ENCODE assay signal across 13 cellular contexts in the genomic region with DNA sequence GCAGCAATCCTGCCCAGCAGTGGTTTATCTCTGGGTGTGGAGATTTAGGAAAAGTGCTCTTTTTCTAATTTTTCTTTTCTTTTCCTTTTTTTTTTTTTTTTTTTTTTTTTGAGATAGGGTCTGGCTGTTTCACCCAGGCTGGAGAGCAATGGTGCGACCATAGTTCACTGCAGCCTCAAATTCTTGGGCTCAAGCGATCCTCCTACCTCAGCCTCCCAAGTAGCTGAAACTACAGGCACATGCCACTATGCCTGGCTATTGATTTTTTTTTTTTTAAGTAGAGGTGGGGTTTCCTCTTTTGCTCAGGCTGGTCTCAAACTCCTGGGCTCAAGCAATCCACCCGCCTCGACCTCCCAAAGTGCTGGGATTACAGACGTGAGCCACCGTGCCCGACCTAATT. TPM values are rescaled to one million over a fixed set of nuclear protein-coding genes. Genes with fewer than 3 reads are reported as not detected.
DNase-seq lines count a peak whose midpoint lies in the region; TF ChIP-seq lines count a peak whose summit lies in the region.
"Not testable (repeated sequence)": the region's sequence is repeated elsewhere in the genome, so short reads cannot be mapped to it uniquely, and the experiment has no call there.
"Had no signal": no experiment of that assay in that cellular context is flagged by ENCODE, and none has a peak within 500 bp of the region (broad histone marks: within the 10 kb centered on the region; RNA-seq: fewer than 3 reads in every experiment).

No MANE protein-coding gene starts in this region.

- intact Hi-C loops in Calu3 (cut with micrococcal nuclease; ENCODE audit: unreplicated experiment) = loop anchor here (10.0 kb wide), 1 partner anchor 61 kb away; no protein-coding TSS in a partner anchor

- peaks cover 17% of the 10 kb centered on the region for H3K4me1 Mint-ChIP-seq in Calu3 (ENCODE audit: low read depth, unreplicated experiment)
- peaks cover 39% of the 10 kb centered on the region for H3K4me1 Mint-ChIP-seq in mesothelial cell of epicardium
- H3K4me1 Mint-ChIP-seq in progenitor cell of endocrine pancreas (ENCODE audit: low read depth) = peaks cover 41% of the 10 kb centered on the region

- peak overlapping the region; percentile 59 for H3K27ac Mint-ChIP-seq in Calu3 (ENCODE audit: unreplicated experiment)
- H3K27ac Mint-ChIP-seq in mesothelial cell of epicardium = peak overlapping the region; percentile 96
- H3K27ac Mint-ChIP-seq in progenitor cell of endocrine pancreas = peak overlapping the region; percentile 100

- not testable (repeated sequence) for H3K9me3 Mint-ChIP-seq in Calu3 (ENCODE audit: low read depth, unreplicated experiment); mesothelial cell of epicardium; progenitor cell of endocrine pancreas (ENCODE audit: low read depth)

- TF ChIP-seq CTCF in Calu3 (IDR thresholded peaks at IDR 0.05; ENCODE audit: unreplicated experiment); brain microvascular endothelial cell (IDR thresholded peaks at IDR 0.05; ENCODE audit: low read depth, low read length, missing control alignments); epithelial cell of proximal tubule (conservative IDR thresholded peaks at IDR 0.05; ENCODE audit: low read depth, low read length); mesothelial cell of epicardium (IDR thresholded peaks at IDR 0.05; ENCODE audit: unreplicated experiment); progenitor cell of endocrine pancreas (IDR thresholded peaks at IDR 0.05; ENCODE audit: unreplicated experiment): not testable (repeated sequence)

- DNase-seq in Calu3; NT2/D1 (ENCODE audit: low read depth, low spot score); brain microvascular endothelial cell; epithelial cell of proximal tubule (ENCODE audit: low read depth); mesothelial cell of epicardium (ENCODE audit: low spot score in 2 of 2, unreplicated experiment in 2 of 2); progenitor cell of endocrine pancreas (ENCODE audit: low spot score, unreplicated experiment): not testable (repeated sequence)
- peak; percentile 42 for DNase-seq in islet precursor cell

- peak overlapping the region; percentile 56 for H3K9ac ChIP-seq in NT2/D1 (ENCODE audit: insufficient read length, low read depth)

- H3K36me3 Mint-ChIP-seq in Calu3 (ENCODE audit: insufficient read depth, unreplicated experiment) = not testable (repeated sequence)
- H3K36me3 Mint-ChIP-seq in mesothelial cell of epicardium (peaks cover 16% of the 10 kb centered on the region), progenitor cell of endocrine pancreas (ENCODE audit: insufficient read depth) (peaks cover 17% of the 10 kb centered on the region)

- BruUV-seq in Calu3 (replicated peaks; lab: Mats Ljungman, UMichigan) = not testable (repeated sequence)

- CTCF ChIA-PET in Calu3 (lab: Charles Lee) = interaction anchor here (0.6 kb wide), 1 partner anchor 16 kb away, joined by 3 read pairs; no protein-coding TSS in a partner anchor

- H3K27me3 ChIP-seq in NT2/D1 (ENCODE audit: insufficient read depth, insufficient read length); brain microvascular endothelial cell (replicated peaks): not testable (repeated sequence)

- H3K27me3 Mint-ChIP-seq in Calu3 (ENCODE audit: unreplicated experiment); mesothelial cell of epicardium (ENCODE audit: low read depth); progenitor cell of endocrine pancreas: not testable (repeated sequence)

- H3K4me1 ChIP-seq in NT2/D1 (ENCODE audit: insufficient read depth, insufficient read length) = not testable (repeated sequence)

- in situ Hi-C loops in brain microvascular endothelial cell (cut with HindIII; ENCODE audit: low pct_ligation_motif_present, low sequenced_read_pairs) = not testable (repeated sequence)

- H3K36me3 ChIP-seq in NT2/D1 (ENCODE audit: insufficient read depth, insufficient read length, low read length); brain microvascular endothelial cell (replicated peaks): not testable (repeated sequence)

- H3K9me3 ChIP-seq in NT2/D1 (ENCODE audit: insufficient read depth, low read length) = not testable (repeated sequence)

- peak overlapping the region; percentile 60 for H3K4me3 Mint-ChIP-seq in Calu3 (ENCODE audit: low read depth, unreplicated experiment)
- H3K4me3 Mint-ChIP-seq in mesothelial cell of epicardium = not testable (repeated sequence)
- H3K4me3 Mint-ChIP-seq in progenitor cell of endocrine pancreas (ENCODE audit: low read depth) = peak overlapping the region; percentile 76

- H3K27ac ChIP-seq in brain microvascular endothelial cell = peak overlapping the region; percentile 96

- peak overlapping the region; percentile 22 for H3K4me3 ChIP-seq in NT2/D1 (ENCODE audit: insufficient read length, low read depth)
- H3K4me3 ChIP-seq in brain microvascular endothelial cell (ENCODE audit: low read depth, low read length) = not testable (repeated sequence)
- peak overlapping the region; percentile 41 for H3K4me3 ChIP-seq in epithelial cell of proximal tubule (ENCODE audit: low read depth, low read length)

RNA-seq across cellular contexts. Expression of a gene that starts 34.3 kb away (rescaled TPM):
- 42.0 and 47.8 TPM in 2 replicates for total RNA-seq in Calu3 (2022)
- 6.7 and 10.7 TPM in 2 replicates for total RNA-seq in epithelial cell of proximal tubule
- 54.5 to 55.6 TPM (median 55.5 TPM) in 3 replicates for total RNA-seq in mesothelial cell of epicardium
- total RNA-seq in progenitor cell of endocrine pancreas = 76.8 and 82.1 TPM in 2 replicates
- total RNA-seq: G401 had no signal

RNA-seq across cellular contexts. Expression of a gene that starts 42.9 kb away (rescaled TPM):
- total RNA-seq in Calu3 (2022) (not detected in 2 replicates), epithelial cell of proximal tubule (0.07 TPM in 1 of 2 replicates, not detected in the other), mesothelial cell of epicardium (0.76 to 1.2 TPM (median 1.1 TPM) in 3 replicates), progenitor cell of endocrine pancreas (not detected in 2 replicates)
- total RNA-seq: A673; CD4-positive, alpha-beta T cell; G401; H9; HFFc6; Right ventricle myocardium inferior had no signal
